ENCODE assay signal across 19 cellular contexts in genomic region chr4:39415678-39416283, GRCh38. TPM values are rescaled to one million over a fixed set of nuclear protein-coding genes. Genes with fewer than 3 reads are reported as not detected.
DNase-seq lines count a peak whose midpoint lies in the region; ATAC-seq, FAIRE-seq and TF ChIP-seq lines count a peak whose summit lies in the region.
"Had no signal": no experiment of that assay in that cellular context is flagged by ENCODE, and none has a peak within 500 bp of the region (broad histone marks: within the 10 kb centered on the region; RNA-seq: fewer than 3 reads in every experiment).

No MANE protein-coding gene starts in this region.

- H3K4me3 ChIP-seq in cardiac fibroblast (replicated peaks in 1 of 2; ENCODE audit: low read depth in 2 of 2, low read length in 2 of 2) (no peak overlapping the region), HepG2 (replicated peaks in 1 of 3; ENCODE audit: insufficient read depth in 1 of 3, low read depth in 2 of 3, low read length in 3 of 3) (no peak overlapping the region; a peak in 1 of 6 replicates), subcutaneous abdominal adipose tissue (ENCODE audit: low read depth in 1 of 5, low read length in 5 of 5) (no peak overlapping the region), prostate gland (no peak overlapping the region)

- no peaks in the 10 kb centered on the region for H4K20me1 ChIP-seq in HepG2 (ENCODE audit: insufficient read depth, low read length)

- in situ Hi-C loops in HepG2 (cut with HindIII; ENCODE audit: extremely low pct_ligation_motif_present, low pct_unique_long_range_greater_than_20kb), result loop anchor here (10.0 kb wide), 1 partner anchor 51 kb away; the partner anchor contains the start of gene RFC1

- H3K9me3 ChIP-seq in HepG2 (ENCODE audit: low read length), result no peaks in the 10 kb centered on the region
- no peaks in the 10 kb centered on the region for H3K9me3 ChIP-seq in subcutaneous abdominal adipose tissue (ENCODE audit: control insufficient read depth in 5 of 5, low read length in 5 of 5)
- H3K9me3 ChIP-seq in prostate gland, result no peaks in the 10 kb centered on the region

- peaks cover 97% of the 10 kb centered on the region for H3K79me2 ChIP-seq in HepG2 (ENCODE audit: insufficient read depth, low read length)

- TF ChIP-seq POLR2A in HepG2 (IDR thresholded peaks at IDR 0.05; ENCODE audit: insufficient read depth in 1 of 2, low read depth in 2 of 2, low read length in 2 of 2) (no peak), prostate gland (IDR thresholded peaks at IDR 0.05) (no peak)

- no peak overlapping the region for H2AFZ ChIP-seq in HepG2 (ENCODE audit: low read length)

- H3K27ac ChIP-seq in HepG2 (ENCODE audit: extremely low read length, insufficient read depth, low read length) (peak overlapping the region; percentile 96), subcutaneous abdominal adipose tissue (ENCODE audit: low read depth, low read length) (peak overlapping the region; percentile 83), prostate gland (no peak overlapping the region)

- no peaks in the 10 kb centered on the region for H3K27me3 ChIP-seq in HepG2 (ENCODE audit: control insufficient read depth in 1 of 2, insufficient read depth in 2 of 2, low read length in 2 of 2)
- H3K27me3 ChIP-seq in subcutaneous abdominal adipose tissue (ENCODE audit: control insufficient read depth in 5 of 5, insufficient read depth in 4 of 5, low read length in 5 of 5), result no peaks in the 10 kb centered on the region
- no peaks in the 10 kb centered on the region for H3K27me3 ChIP-seq in prostate gland (replicated peaks; ENCODE audit: insufficient read depth)

- peak in 1 of 2 experiments; percentile 74; a peak in 2 of 4 replicates for TF ChIP-seq EP300 in HepG2 (IDR thresholded peaks at IDR 0.05; ENCODE audit: low read depth in 2 of 2, low read length in 2 of 2)
- no peak for TF ChIP-seq EP300 in HepG2 (CRISPR knock-in tag; IDR thresholded peaks at IDR 0.05; ENCODE audit: borderline replicate concordance)

- H3K4me1 ChIP-seq in HepG2 (ENCODE audit: insufficient read depth, low read length), result peaks cover 85% of the 10 kb centered on the region
- peaks cover 0 to 40% (median 10%) of the 10 kb centered on the region in 5 donors for H3K4me1 ChIP-seq in subcutaneous abdominal adipose tissue (ENCODE audit: control insufficient read depth in 5 of 5, insufficient read depth in 5 of 5, low read length in 5 of 5)
- no peaks in the 10 kb centered on the region for H3K4me1 ChIP-seq in prostate gland (replicated peaks)

- 6% methylated on average over 2 of the region's 2 CpGs for WGBS in HepG2 (ENCODE audit: low lambda C conversion rate)
- 80% methylated on average over 2 of the region's 2 CpGs for WGBS in prostate gland

- H3K4me2 ChIP-seq in HepG2 (ENCODE audit: low read depth, low read length), result peak overlapping the region; percentile 54

- POLR2A ChIA-PET in HepG2 (lab: Yijun Ruan, JAX), result interaction anchor here (1.8 to 11.5 kb wide), 4 partner anchors 9 to 49 kb away, joined by 7 to 121 read pairs (median 22); partner anchors contain the start of genes KLB, LIAS, RFC1 and RPL9

- no TSS peak for BruUV-seq in HepG2 (replicated peaks; lab: Mats Ljungman, UMichigan)

- no peaks in the 10 kb centered on the region for H3K36me3 ChIP-seq in HepG2 (replicated peaks in 1 of 2; ENCODE audit: control insufficient read depth in 1 of 2, insufficient read depth in 2 of 2, low read length in 2 of 2)
- H3K36me3 ChIP-seq in subcutaneous abdominal adipose tissue (ENCODE audit: control insufficient read depth in 5 of 5, insufficient read depth in 5 of 5, low read length in 5 of 5), result no peaks in the 10 kb centered on the region
- no peaks in the 10 kb centered on the region for H3K36me3 ChIP-seq in prostate gland

- intact Hi-C loops in HepG2 (cut with micrococcal nuclease; ENCODE audit: unreplicated experiment), result loop anchor here (10.0 kb wide), 1 partner anchor 231 kb away; the partner anchor contains the start of gene WDR19
- intact Hi-C loops in prostate gland (cut with DNase I), result no loop called here

- no peak for FAIRE-seq in HepG2 (lab: Jason Lieb, UNC)

- TF ChIP-seq CTCF in cardiac fibroblast (IDR thresholded peaks at IDR 0.05; ENCODE audit: low read depth, low read length) (no peak), HepG2 (CRISPR knock-in tag; IDR thresholded peaks at IDR 0.05) (no peak), prostate gland (IDR thresholded peaks at IDR 0.05) (no peak)

- CTCF ChIA-PET in HepG2 (lab: Yijun Ruan, JAX; ENCODE audit: low intra/inter-chr PET ratio, low total read pairs), result no interaction called here

- DNase-seq in NCI-H460 (ENCODE audit: extremely low read depth, low read depth) (peak; percentile 30), cardiac fibroblast (ENCODE audit: low read depth in 2 of 2) (peak; percentile 8 to 57), HepG2 (ENCODE audit: low spot score) (peak; percentile 62), DMS 273 (lab: John Stamatoyannopoulos, UW; ENCODE audit: unreplicated experiment) (no peak), prostate gland (ENCODE audit: low spot score) (no peak)
- no peak for DNase-seq in stimulated activated CD4-positive, alpha-beta T cell treated with anti-CD3 and anti-CD28 coated beads, Interleukin-4, amount 100 ng/mL, for 1 hour
- DNase-seq: ACHN, COR-L47, DMS153, H7, IMR-90, Kasumi-1, NCI-H1417, NCI-H1930, NCI-H2171, NCI-H446, RPMI8226, SIG-M5 had no signal

- no peak for TF ChIP-seq RAD21 in HepG2 (CRISPR knock-in tag; IDR thresholded peaks at IDR 0.05)

- H3K9ac ChIP-seq in HepG2 (ENCODE audit: insufficient read depth, low read depth, low read length) (peak overlapping the region; percentile 47; the same call in 1 of the 2 replicates), subcutaneous abdominal adipose tissue (ENCODE audit: low read length in 5 of 5) (peak overlapping the region in 2 of 5 donors; percentile 4 to 46)

- no peak for ATAC-seq in HepG2

RNA-seq across cellular contexts. Expression of gene KLB, which starts 9.1 kb away (rescaled TPM):
- total RNA-seq in NCI-H460 (2014; rRNA removed; shearing (Covaris generic)), result not detected in 2 replicates
- 0.10 TPM in 1 of 2 replicates, not detected in the other for polyA plus RNA-seq in NCI-H460 (2014; cell fraction: nucleus; rRNA removed)
- total RNA-seq in HepG2 (2016; rRNA removed; fragmentation: Illumina TruSeq; extraction: Trizol) (41.9 and 82.0 TPM in 2 replicates), prostate gland (under 1 TPM; 0.23 to 0.34 TPM)
- total RNA-seq in HepG2 (2016; cell fraction: cytosol; rRNA removed; fragmentation: Illumina TruSeq; extraction: Trizol; ENCODE audit: low read depth), result 4.8 and 6.1 TPM in 2 replicates
- total RNA-seq in HepG2 (2016; cell fraction: insoluble cytoplasmic fraction; rRNA removed; fragmentation: Illumina TruSeq; extraction: Trizol), result 38.0 and 82.0 TPM in 2 replicates
- total RNA-seq in HepG2 (2016; cell fraction: membrane; rRNA removed; fragmentation: Illumina TruSeq; extraction: Trizol), result 12.2 and 15.5 TPM in 2 replicates
- 91.7 and 106 TPM in 2 replicates for total RNA-seq in HepG2 (2016; cell fraction: nucleus; rRNA removed; fragmentation: Illumina TruSeq; extraction: Trizol)
- 22.6 and 25.3 TPM in 2 replicates for polyA plus RNA-seq in HepG2 (2011; rRNA removed)
- 14.6 and 18.2 TPM in 2 replicates for polyA plus RNA-seq in HepG2 (2011; cell fraction: cytosol; rRNA removed)
- 12.6 and 12.7 TPM in 2 replicates for polyA plus RNA-seq in HepG2 (2011; cell fraction: nucleus; rRNA removed)
- polyA plus RNA-seq in HepG2 (2012), result 28.3 and 43.2 TPM in 2 replicates
- polyA plus RNA-seq in HepG2 (2016; cell fraction: cytosol; fragmentation: Illumina TruSeq; extraction: Trizol; ENCODE audit: low read depth), result 2.7 and 3.0 TPM in 2 replicates
- 26.6 and 27.9 TPM in 2 replicates for polyA plus RNA-seq in HepG2 (2016; cell fraction: insoluble cytoplasmic fraction; fragmentation: Illumina TruSeq; extraction: Trizol; ENCODE audit: low read depth)
- 5.6 and 7.1 TPM in 2 replicates for polyA plus RNA-seq in HepG2 (2016; cell fraction: membrane; fragmentation: Illumina TruSeq; extraction: Trizol; ENCODE audit: low read depth)
- 95.1 and 96.3 TPM in 2 replicates for polyA plus RNA-seq in HepG2 (2016; cell fraction: nucleus; fragmentation: Illumina TruSeq; extraction: Trizol; ENCODE audit: insufficient read depth, low read depth)
- 0.02 and 40.4 TPM in 2 replicates for polyA minus RNA-seq in HepG2 (2011; rRNA and poly(A)+ RNA removed; ENCODE audit: low replicate concordance)
- 25.4 and 30.9 TPM in 2 replicates for polyA minus RNA-seq in HepG2 (2011; cell fraction: cytosol; rRNA and poly(A)+ RNA removed)
- 19.8 and 25.6 TPM in 2 replicates for polyA minus RNA-seq in HepG2 (2011; cell fraction: nucleus; rRNA and poly(A)+ RNA removed)
- total RNA-seq: H7, IMR-90 had no signal
- polyA plus RNA-seq: IMR-90 had no signal

RNA-seq across cellular contexts. Expression of gene RPL9, which starts 42.9 kb away (rescaled TPM):
- 6,834 and 7,046 TPM in 2 replicates for total RNA-seq in NCI-H460 (2014; rRNA removed; shearing (Covaris generic))
- polyA plus RNA-seq in NCI-H460 (2014; cell fraction: nucleus; rRNA removed), result 3,526 and 3,890 TPM in 2 replicates
- total RNA-seq in HepG2 (2016; rRNA removed; fragmentation: Illumina TruSeq; extraction: Trizol) (2,148 and 2,808 TPM in 2 replicates), prostate gland (1,000 to 10,000 TPM; 1,563 to 5,624 TPM)
- total RNA-seq in HepG2 (2016; cell fraction: cytosol; rRNA removed; fragmentation: Illumina TruSeq; extraction: Trizol; ENCODE audit: low read depth), result 2,980 and 3,556 TPM in 2 replicates
- 2,243 and 2,719 TPM in 2 replicates for total RNA-seq in HepG2 (2016; cell fraction: insoluble cytoplasmic fraction; rRNA removed; fragmentation: Illumina TruSeq; extraction: Trizol)
- total RNA-seq in HepG2 (2016; cell fraction: membrane; rRNA removed; fragmentation: Illumina TruSeq; extraction: Trizol), result 4,819 and 5,825 TPM in 2 replicates
- total RNA-seq in HepG2 (2016; cell fraction: nucleus; rRNA removed; fragmentation: Illumina TruSeq; extraction: Trizol), result 939 and 947 TPM in 2 replicates
- polyA plus RNA-seq in HepG2 (2011; rRNA removed), result 849 and 993 TPM in 2 replicates
- polyA plus RNA-seq in HepG2 (2011; cell fraction: cytosol; rRNA removed), result 1,096 and 1,918 TPM in 2 replicates
- 226 and 300 TPM in 2 replicates for polyA plus RNA-seq in HepG2 (2011; cell fraction: nucleus; rRNA removed)
- polyA plus RNA-seq in HepG2 (2012), result 2,363 and 2,846 TPM in 2 replicates
- 1,711 and 1,965 TPM in 2 replicates for polyA plus RNA-seq in HepG2 (2016; cell fraction: cytosol; fragmentation: Illumina TruSeq; extraction: Trizol; ENCODE audit: low read depth)
- polyA plus RNA-seq in HepG2 (2016; cell fraction: insoluble cytoplasmic fraction; fragmentation: Illumina TruSeq; extraction: Trizol; ENCODE audit: low read depth), result 1,418 and 1,522 TPM in 2 replicates
- 2,738 and 2,765 TPM in 2 replicates for polyA plus RNA-seq in HepG2 (2016; cell fraction: membrane; fragmentation: Illumina TruSeq; extraction: Trizol; ENCODE audit: low read depth)
- 819 and 843 TPM in 2 replicates for polyA plus RNA-seq in HepG2 (2016; cell fraction: nucleus; fragmentation: Illumina TruSeq; extraction: Trizol; ENCODE audit: insufficient read depth, low read depth)
- 55.2 and 89.0 TPM in 2 replicates for polyA minus RNA-seq in HepG2 (2011; rRNA and poly(A)+ RNA removed; ENCODE audit: low replicate concordance)
- 458 and 550 TPM in 2 replicates for polyA minus RNA-seq in HepG2 (2011; cell fraction: cytosol; rRNA and poly(A)+ RNA removed)
- 350 and 404 TPM in 2 replicates for polyA minus RNA-seq in HepG2 (2011; cell fraction: nucleus; rRNA and poly(A)+ RNA removed)

RNA-seq across cellular contexts. Expression of gene LIAS, which starts 43.1 kb away (rescaled TPM):
- total RNA-seq in NCI-H460 (2014; rRNA removed; shearing (Covaris generic)), result 32.8 and 37.0 TPM in 2 replicates
- 48.5 and 57.3 TPM in 2 replicates for polyA plus RNA-seq in NCI-H460 (2014; cell fraction: nucleus; rRNA removed)
- 16.6 and 18.3 TPM in 2 replicates for total RNA-seq in HepG2 (2016; rRNA removed; fragmentation: Illumina TruSeq; extraction: Trizol)
- total RNA-seq in HepG2 (2016; cell fraction: cytosol; rRNA removed; fragmentation: Illumina TruSeq; extraction: Trizol; ENCODE audit: low read depth), result 5.2 and 5.6 TPM in 2 replicates
- total RNA-seq in HepG2 (2016; cell fraction: insoluble cytoplasmic fraction; rRNA removed; fragmentation: Illumina TruSeq; extraction: Trizol), result 15.0 and 16.2 TPM in 2 replicates
- total RNA-seq in HepG2 (2016; cell fraction: membrane; rRNA removed; fragmentation: Illumina TruSeq; extraction: Trizol), result 8.9 and 9.9 TPM in 2 replicates
- 14.3 and 14.8 TPM in 2 replicates for total RNA-seq in HepG2 (2016; cell fraction: nucleus; rRNA removed; fragmentation: Illumina TruSeq; extraction: Trizol)
- 11.4 and 16.0 TPM in 2 replicates for polyA plus RNA-seq in HepG2 (2011; rRNA removed)
- 7.9 and 8.2 TPM in 2 replicates for polyA plus RNA-seq in HepG2 (2011; cell fraction: cytosol; rRNA removed)
- polyA plus RNA-seq in HepG2 (2011; cell fraction: nucleus; rRNA removed), result 5.6 and 9.5 TPM in 2 replicates
- 12.1 and 15.8 TPM in 2 replicates for polyA plus RNA-seq in HepG2 (2012)
- 4.1 and 4.2 TPM in 2 replicates for polyA plus RNA-seq in HepG2 (2016; cell fraction: cytosol; fragmentation: Illumina TruSeq; extraction: Trizol; ENCODE audit: low read depth)
- 19.8 and 20.7 TPM in 2 replicates for polyA plus RNA-seq in HepG2 (2016; cell fraction: insoluble cytoplasmic fraction; fragmentation: Illumina TruSeq; extraction: Trizol; ENCODE audit: low read depth)
- polyA plus RNA-seq in HepG2 (2016; cell fraction: membrane; fragmentation: Illumina TruSeq; extraction: Trizol; ENCODE audit: low read depth), result 7.1 and 7.2 TPM in 2 replicates
- 29.7 and 30.7 TPM in 2 replicates for polyA plus RNA-seq in HepG2 (2016; cell fraction: nucleus; fragmentation: Illumina TruSeq; extraction: Trizol; ENCODE audit: insufficient read depth, low read depth)
- 1.7 and 4.9 TPM in 2 replicates for polyA minus RNA-seq in HepG2 (2011; rRNA and poly(A)+ RNA removed; ENCODE audit: low replicate concordance)
- polyA minus RNA-seq in HepG2 (2011; cell fraction: cytosol; rRNA and poly(A)+ RNA removed), result 4.3 and 5.0 TPM in 2 replicates
- 13.9 and 19.6 TPM in 2 replicates for polyA minus RNA-seq in HepG2 (2011; cell fraction: nucleus; rRNA and poly(A)+ RNA removed)
- 10 to 100 TPM; 11.2 to 15.3 TPM for total RNA-seq in prostate gland

RNA-seq across cellular contexts. Expression of gene RFC1, which starts 49.6 kb away (rescaled TPM):
- 51.8 and 53.7 TPM in 2 replicates for total RNA-seq in NCI-H460 (2014; rRNA removed; shearing (Covaris generic))
- polyA plus RNA-seq in NCI-H460 (2014; cell fraction: nucleus; rRNA removed), result 36.0 and 57.9 TPM in 2 replicates
- total RNA-seq in HepG2 (2016; rRNA removed; fragmentation: Illumina TruSeq; extraction: Trizol), result 78.8 and 118 TPM in 2 replicates
- 21.8 and 22.9 TPM in 2 replicates for total RNA-seq in HepG2 (2016; cell fraction: cytosol; rRNA removed; fragmentation: Illumina TruSeq; extraction: Trizol; ENCODE audit: low read depth)
- total RNA-seq in HepG2 (2016; cell fraction: insoluble cytoplasmic fraction; rRNA removed; fragmentation: Illumina TruSeq; extraction: Trizol), result 76.0 and 117 TPM in 2 replicates
- total RNA-seq in HepG2 (2016; cell fraction: membrane; rRNA removed; fragmentation: Illumina TruSeq; extraction: Trizol), result 29.8 and 32.6 TPM in 2 replicates
- 76.8 and 78.9 TPM in 2 replicates for total RNA-seq in HepG2 (2016; cell fraction: nucleus; rRNA removed; fragmentation: Illumina TruSeq; extraction: Trizol)
- 8.5 and 15.9 TPM in 2 replicates for polyA plus RNA-seq in HepG2 (2011; rRNA removed)
- 14.7 and 19.0 TPM in 2 replicates for polyA plus RNA-seq in HepG2 (2011; cell fraction: cytosol; rRNA removed)
- 15.3 and 15.9 TPM in 2 replicates for polyA plus RNA-seq in HepG2 (2011; cell fraction: nucleus; rRNA removed)
- polyA plus RNA-seq in HepG2 (2012), result 36.0 and 49.9 TPM in 2 replicates
- polyA plus RNA-seq in HepG2 (2016; cell fraction: cytosol; fragmentation: Illumina TruSeq; extraction: Trizol; ENCODE audit: low read depth), result 2.5 and 2.6 TPM in 2 replicates
- polyA plus RNA-seq in HepG2 (2016; cell fraction: insoluble cytoplasmic fraction; fragmentation: Illumina TruSeq; extraction: Trizol; ENCODE audit: low read depth), result 97.4 and 97.7 TPM in 2 replicates
- polyA plus RNA-seq in HepG2 (2016; cell fraction: membrane; fragmentation: Illumina TruSeq; extraction: Trizol; ENCODE audit: low read depth), result 7.6 and 11.5 TPM in 2 replicates
- polyA plus RNA-seq in HepG2 (2016; cell fraction: nucleus; fragmentation: Illumina TruSeq; extraction: Trizol; ENCODE audit: insufficient read depth, low read depth), result 67.8 and 70.4 TPM in 2 replicates
- polyA minus RNA-seq in HepG2 (2011; rRNA and poly(A)+ RNA removed; ENCODE audit: low replicate concordance), result 29.7 and 32.1 TPM in 2 replicates
- polyA minus RNA-seq in HepG2 (2011; cell fraction: cytosol; rRNA and poly(A)+ RNA removed), result 50.7 and 53.5 TPM in 2 replicates
- polyA minus RNA-seq in HepG2 (2011; cell fraction: nucleus; rRNA and poly(A)+ RNA removed), result 59.6 and 61.7 TPM in 2 replicates
- 10 to 100 TPM; 27.7 to 33.3 TPM for total RNA-seq in prostate gland

Comparison
In these comparisons a context has a peak if more than half of its experiments do, and no peak if none do; other contexts are left out.
1. DNase-seq: peak in NCI-H460 (single experiment), cardiac fibroblast (2 of 2) and HepG2 (single experiment); none in DMS 273 (single experiment), prostate gland (single experiment) and stimulated activated CD4-positive, alpha-beta T cell treated with anti-CD3 and anti-CD28 coated beads, Interleukin-4, amount 100 ng/mL, for 1 hour (single experiment).
2. H3K27ac ChIP-seq: peak in HepG2 (single experiment) and subcutaneous abdominal adipose tissue (single experiment); none in prostate gland (0 of 2).